In genomic region chr5:6372251-6373080, GRCh38 we compare ENCODE assay signal across 2 cellular contexts.
A peak's percentile ranks its signal among the peaks of the same experiment; 100 is the strongest.
TF ChIP-seq lines count a peak whose summit lies in the region.

No MANE protein-coding gene starts in this region.

TF ChIP-seq in HEK293, 187 proteins besides CTCF, POLR2A, EP300 and RAD21:
- no peak for TF ChIP-seq ZNF174 (tag by site-specific recombination; IDR thresholded peaks at IDR 0.05)
- peak; percentile 76 for TF ChIP-seq ZNF341 (tag by site-specific recombination; IDR thresholded peaks at IDR 0.05; ENCODE audit: low read depth)
TF ChIP-seq in HEK293: peak in this region for 1.

TF ChIP-seq in endothelial cell of umbilical vein, 7 proteins besides CTCF, POLR2A, EP300 and RAD21:
- TF ChIP-seq FOS (IDR thresholded peaks at IDR 0.05; ENCODE audit: borderline replicate concordance, insufficient read depth, low read length), result peak; percentile 29
- peak; percentile 54 for TF ChIP-seq JUN (IDR thresholded peaks at IDR 0.05; ENCODE audit: borderline replicate concordance, insufficient read depth, insufficient read length, low read depth)
- TF ChIP-seq POLR2AphosphoS5 (IDR thresholded peaks at IDR 0.05; ENCODE audit: insufficient read depth, low read depth, low read length), result peak; percentile 27
- TF ChIP-seq GATA2 (IDR thresholded peaks at IDR 0.05; ENCODE audit: insufficient read depth, insufficient read length, low read depth, low read length), result no peak
